In the genomic region with DNA sequence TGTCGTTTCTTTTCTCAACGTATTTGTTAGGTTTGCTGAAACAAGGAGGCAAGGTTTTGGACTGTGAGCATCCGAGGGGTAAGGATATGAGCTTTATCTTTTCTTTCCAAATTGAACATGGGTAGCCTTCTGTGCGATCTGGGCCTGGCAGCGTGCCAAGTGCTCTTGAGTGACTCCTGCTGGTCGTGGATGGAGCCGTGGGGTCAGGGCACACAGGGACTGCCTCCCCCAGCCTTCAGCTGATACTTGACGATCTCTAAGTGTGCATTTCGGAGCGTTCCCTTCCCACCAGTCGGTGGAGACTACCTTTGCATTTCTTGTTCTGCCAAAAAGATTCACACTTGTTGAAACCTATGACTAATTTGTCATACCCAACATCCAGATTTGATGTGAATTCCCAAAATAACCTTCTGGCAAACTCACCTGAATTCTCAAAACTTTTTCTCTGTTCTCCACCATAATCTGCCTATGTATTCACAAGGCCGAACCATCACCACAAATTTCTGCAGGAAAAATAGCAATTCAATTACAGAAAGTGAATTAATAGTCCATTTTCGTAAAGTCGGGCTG, we compare ENCODE assay signal across 8 cellular contexts. TPM values are rescaled to one million over a fixed set of nuclear protein-coding genes. Genes with fewer than 3 reads are reported as not detected.
DNase-seq lines count a peak whose midpoint lies in the region; ATAC-seq and TF ChIP-seq lines count a peak whose summit lies in the region.

No MANE protein-coding gene starts in this region.

- TF ChIP-seq CTCF in CD4-positive, alpha-beta T cell (IDR thresholded peaks at IDR 0.05): no peak
- peak; percentile 6 to 66 (median 51) for TF ChIP-seq CTCF in heart right ventricle (IDR thresholded peaks at IDR 0.05)

- H3K4me3 Mint-ChIP-seq in CD4-positive, alpha-beta T cell: no peak overlapping the region

- H3K4me1 ChIP-seq in heart right ventricle: peaks cover 0 to 31% (median 0%) of the 10 kb centered on the region in 9 donors

- no peak overlapping the region for H3K27ac Mint-ChIP-seq in CD4-positive, alpha-beta T cell

- peak; percentile 8; the same call in 1 of the 2 replicates for TF ChIP-seq RAD21 in Ishikawa (IDR thresholded peaks at IDR 0.05; ENCODE audit: low read depth)

- DNase-seq in CD4-positive, alpha-beta T cell: peak; percentile 7 to 60 (median 29)
- DNase-seq in activated CD8-positive, alpha-beta memory T cell treated with anti-CD3 and anti-CD28 coated beads, Interleukin-2, amount 50 U/mL, for 48 hours: peak; percentile 86
- DNase-seq in heart right ventricle: peak; percentile 21 to 53
- DNase-seq in stimulated activated CD4-positive, alpha-beta T cell treated with anti-CD3 and anti-CD28 coated beads, Interleukin-4, amount 100 ng/mL, for 1 hour: peak; percentile 59
- DNase-seq in midbrain (lab: John Stamatoyannopoulos, UW): no peak

- H3K9me3 ChIP-seq in CD4-positive, alpha-beta T cell (ENCODE audit: control insufficient read depth, low read length): no peaks in the 10 kb centered on the region
- no peaks in the 10 kb centered on the region for H3K9me3 ChIP-seq in heart right ventricle

- no peak overlapping the region for H3K4me3 ChIP-seq in heart right ventricle

- CTCF ChIA-PET in CD4-positive, alpha-beta T cell (lab: Charles Lee): interaction anchor here (1.2 kb wide), 1 partner anchor 12 kb away, joined by 5 read pairs; no protein-coding TSS in a partner anchor

- H3K36me3 ChIP-seq in heart right ventricle: no peaks in the 10 kb centered on the region

- ATAC-seq in CD4-positive, alpha-beta T cell (ENCODE audit: poor library complexity): peak; percentile 51
- ATAC-seq in heart right ventricle: peak in 5 of 8 donors; percentile 34 to 66 (median 56)
- no peak for ATAC-seq in GM18907 (IDR thresholded peaks at IDR 0.05; ENCODE audit: unreplicated experiment)
- ATAC-seq in HG03039 (IDR thresholded peaks at IDR 0.05; ENCODE audit: unreplicated experiment): no peak

- no peaks in the 10 kb centered on the region for H3K36me3 Mint-ChIP-seq in CD4-positive, alpha-beta T cell (ENCODE audit: low read depth)

- intact Hi-C loops in CD4-positive, alpha-beta T cell (cut with DNase I, micrococcal nuclease): no loop called here
- intact Hi-C loops in heart right ventricle (cut with DNase I): loop anchor here in 2 of 10 donors (10.0 kb wide), 2 partner anchors 60 to 70 kb away; no protein-coding TSS in a partner anchor

- WGBS in heart right ventricle, 2 donors: 57 to 63% methylated on average over 14 of the region's 14 CpGs

- TF ChIP-seq EP300 in Ishikawa (IDR thresholded peaks at IDR 0.05; ENCODE audit: borderline replicate concordance): no peak

- POLR2A ChIA-PET in CD4-positive, alpha-beta T cell (lab: Charles Lee): interaction anchor here (0.7 kb wide), 1 partner anchor 171 kb away, joined by 3 read pairs; no protein-coding TSS in a partner anchor

- no peak overlapping the region for H3K27ac ChIP-seq in CD4-positive, alpha-beta T cell (ENCODE audit: low read depth, low read length)
- no peak overlapping the region for H3K27ac ChIP-seq in heart right ventricle

- no peaks in the 10 kb centered on the region for H3K27me3 ChIP-seq in CD4-positive, alpha-beta T cell (ENCODE audit: control insufficient read depth, insufficient read depth, low read length)
- H3K27me3 ChIP-seq in heart right ventricle: peaks cover 0 to 9% (median 0%) of the 10 kb centered on the region in 7 donors

- no peaks in the 10 kb centered on the region for H3K27me3 Mint-ChIP-seq in CD4-positive, alpha-beta T cell

- no peaks in the 10 kb centered on the region for H3K9me3 Mint-ChIP-seq in CD4-positive, alpha-beta T cell

- H3K4me1 Mint-ChIP-seq in CD4-positive, alpha-beta T cell (ENCODE audit: low read depth): peaks cover 17% of the 10 kb centered on the region

TF ChIP-seq in Ishikawa, 13 proteins besides CTCF, POLR2A, EP300 and RAD21:
- TF ChIP-seq NFIC (IDR thresholded peaks at IDR 0.05) (peak; percentile 96), TEAD4 (IDR thresholded peaks at IDR 0.05) (no peak)
TF ChIP-seq in Ishikawa: peak in this region for 1.

RNA-seq across cellular contexts. Expression of a gene that starts 40.2 kb away (rescaled TPM):
- under 1 TPM; 0.06 to 0.19 TPM for total RNA-seq in CD4-positive, alpha-beta T cell
- 10 to 100 TPM in 2 of 10 donors, 1 to 10 TPM in 8; 1.9 to 16.9 (median 5.2) TPM for total RNA-seq in heart right ventricle
- polyA plus RNA-seq in heart right ventricle: 1 to 10 TPM; 4.1 to 8.8 TPM

Comparison
In these comparisons a context has a peak if more than half of its experiments do, and no peak if none do; other contexts are left out.
1. ATAC-seq: peak in CD4-positive, alpha-beta T cell (single experiment) and heart right ventricle (5 of 8); none in GM18907 (single experiment) and HG03039 (single experiment).